16 cellular contexts compared by ENCODE assay signal in genomic region chr2:44197806-44198205, GRCh38. TPM values are rescaled to one million over a fixed set of nuclear protein-coding genes. Genes with fewer than 3 reads are reported as not detected.
DNase-seq lines count a peak whose midpoint lies in the region; ATAC-seq and TF ChIP-seq lines count a peak whose summit lies in the region.
"Had no signal": no experiment of that assay in that cellular context is flagged by ENCODE, and none has a peak within 500 bp of the region (broad histone marks: within the 10 kb centered on the region; RNA-seq: fewer than 3 reads in every experiment).

No MANE protein-coding gene starts in this region.

- 0 out of 2 replicates have a peak, but pooled peaks cover 3% of the 10 kb centered on the region for H3K9me3 Mint-ChIP-seq in WTC11
- H3K9me3 Mint-ChIP-seq: CD14-positive monocyte; CD8-positive, alpha-beta T cell; HFFc6 had no signal

- H4K20me1 ChIP-seq in hepatocyte (ENCODE audit: insufficient read depth, poor library complexity, severe bottlenecking), result peaks cover 39% of the 10 kb centered on the region

- CTCF ChIA-PET in WTC11 (lab: Charles Lee), result no interaction called here

- H3K4me3 ChIP-seq in trophoblast cell (ENCODE audit: low read depth, low read length) (no peak overlapping the region), hepatocyte (no peak overlapping the region)
- H3K4me3 ChIP-seq: GM12878 had no signal

- ATAC-seq in WTC11, result no peak
- ATAC-seq: CD8-positive, alpha-beta T cell; GM12878 had no signal

- H3K79me1 ChIP-seq in trophoblast cell (ENCODE audit: low read length), result no peaks in the 10 kb centered on the region

- POLR2A ChIA-PET in WTC11 (lab: Charles Lee), result no interaction called here

- no peak overlapping the region for H4K8ac ChIP-seq in trophoblast cell (ENCODE audit: low read depth, low read length)

- H4K91ac ChIP-seq in trophoblast cell (ENCODE audit: low read depth, low read length), result no peak overlapping the region

- H3K36me3 Mint-ChIP-seq in WTC11, result peaks cover 25% of the 10 kb centered on the region

- H2BK120ac ChIP-seq in trophoblast cell (ENCODE audit: insufficient read depth, low read length, poor library complexity), result no peak overlapping the region

- no peak overlapping the region for H3K9ac ChIP-seq in trophoblast cell (ENCODE audit: low read length)

- no peak overlapping the region for H3K4me3 Mint-ChIP-seq in WTC11
- H3K4me3 Mint-ChIP-seq: CD14-positive monocyte; CD8-positive, alpha-beta T cell; HFFc6 had no signal

- 100% methylated on average over 1 of the region's 6 CpGs for WGBS in trophoblast cell (ENCODE audit: extremely low coverage, insufficient coverage, insufficient read length)
- 90% methylated on average over 6 of the region's 6 CpGs for WGBS in hepatocyte (ENCODE audit: low lambda C conversion rate, missing lambda C conversion rate)

- peak; percentile 15 for DNase-seq in NCI-H2171 treated with DMSO at 0.1 percent for 48 hours (lab: John Stamatoyannopoulos, UW)
- no peak for DNase-seq in NCI-H2171 (lab: John Stamatoyannopoulos, UW)
- DNase-seq in NCI-H524 (lab: John Stamatoyannopoulos, UW), result peak; percentile 86 to 92
- no peak for DNase-seq in WTC11 (ENCODE audit: low spot score)
- no peak for DNase-seq in trophoblast cell
- DNase-seq in activated CD4-positive, alpha-beta T cell treated with anti-CD3 and anti-CD28 coated beads, Interleukin-2, amount 50 U/mL, for 48 hours, result no peak
- DNase-seq in hippocampal formation (lab: John Stamatoyannopoulos, UW), result no peak
- DNase-seq in hepatocyte (ENCODE audit: low spot score), result no peak
- DNase-seq: CD8-positive, alpha-beta T cell; COR-L47; HCEC 1CT; HFFc6; IMR-90 had no signal

- H3K4me1 ChIP-seq in trophoblast cell (ENCODE audit: control insufficient read depth in 1 of 2, insufficient read depth in 2 of 2, low read length in 2 of 2), result no peaks in the 10 kb centered on the region
- H3K4me1 ChIP-seq in hepatocyte (ENCODE audit: insufficient read depth), result no peaks in the 10 kb centered on the region

- H3K27me3 ChIP-seq in trophoblast cell (ENCODE audit: insufficient read depth, low read length) (no peaks in the 10 kb centered on the region), hepatocyte (no peaks in the 10 kb centered on the region)

- H3K27ac ChIP-seq in trophoblast cell (ENCODE audit: low read depth, low read length), result no peak overlapping the region
- no peak overlapping the region for H3K27ac ChIP-seq in hepatocyte
- H3K27ac ChIP-seq: 22Rv1 had no signal

- peak overlapping the region; percentile 81; the same call in 1 of the 2 replicates for H3K27ac Mint-ChIP-seq in WTC11
- H3K27ac Mint-ChIP-seq: CD8-positive, alpha-beta T cell; HFFc6 had no signal

- H3K14ac ChIP-seq in trophoblast cell (ENCODE audit: low read length), result no peak overlapping the region

- no peak overlapping the region for H4K12ac ChIP-seq in trophoblast cell (ENCODE audit: low read depth, low read length)

- H3K18ac ChIP-seq in trophoblast cell (ENCODE audit: low read length), result no peak overlapping the region

- no peak overlapping the region for H3K4me2 ChIP-seq in trophoblast cell (ENCODE audit: low read length)
- no peak overlapping the region for H3K4me2 ChIP-seq in hepatocyte

- no peak overlapping the region for H3K23ac ChIP-seq in trophoblast cell (ENCODE audit: low read length)

- no peak overlapping the region for H2AK5ac ChIP-seq in trophoblast cell (ENCODE audit: low read length)

- H3K4me1 Mint-ChIP-seq in WTC11, result peaks cover 53% of the 10 kb centered on the region

- H3K9me2 ChIP-seq in hepatocyte (replicated peaks; ENCODE audit: insufficient read depth), result no peaks in the 10 kb centered on the region

- H2AFZ ChIP-seq in trophoblast cell (ENCODE audit: insufficient read depth, low read length, poor library complexity) (no peak overlapping the region), hepatocyte (no peak overlapping the region)

- H3K9me3 ChIP-seq in trophoblast cell (ENCODE audit: insufficient read depth, low read depth, low read length) (no peaks in the 10 kb centered on the region), hepatocyte (ENCODE audit: low read depth) (no peaks in the 10 kb centered on the region)

- TF ChIP-seq CTCF in WTC11 (IDR thresholded peaks at IDR 0.05), result no peak
- no peak for TF ChIP-seq CTCF in hepatocyte (IDR thresholded peaks at IDR 0.05; ENCODE audit: poor library complexity)

- no peaks in the 10 kb centered on the region for H3K27me3 Mint-ChIP-seq in WTC11 (ENCODE audit: low read depth)

- no peaks in the 10 kb centered on the region for H3K79me2 ChIP-seq in trophoblast cell (ENCODE audit: control insufficient read depth, insufficient read depth, low read length, poor library complexity)
- H3K79me2 ChIP-seq in hepatocyte, result peaks cover 90% of the 10 kb centered on the region

- H2BK5ac ChIP-seq in trophoblast cell (ENCODE audit: low read depth, low read length, poor library complexity), result no peak overlapping the region

- H2BK12ac ChIP-seq in trophoblast cell (ENCODE audit: low read length), result no peak overlapping the region

- peak overlapping the region; percentile 27 for H3K4ac ChIP-seq in trophoblast cell (ENCODE audit: low read depth, low read length)

- peaks cover 3 to 13% of the 10 kb centered on the region in 2 experiments for H3K36me3 ChIP-seq in trophoblast cell (ENCODE audit: control insufficient read depth in 1 of 2, insufficient read depth in 2 of 2, low read length in 2 of 2)
- no peaks in the 10 kb centered on the region for H3K36me3 ChIP-seq in hepatocyte (replicated peaks; ENCODE audit: insufficient read depth, low read depth)

TF ChIP-seq in WTC11, 78 proteins besides CTCF, POLR2A, EP300 and RAD21 (continues in another document):
- TF ChIP-seq ZNF671 (CRISPR knock-in tag; IDR thresholded peaks at IDR 0.05), result no peak
- no peak for TF ChIP-seq ZNF423 (CRISPR knock-in tag; IDR thresholded peaks at IDR 0.05)
- no peak for TF ChIP-seq ELF4 (CRISPR knock-in tag; IDR thresholded peaks at IDR 0.05; ENCODE audit: low read depth)
- TF ChIP-seq NR2C2 (CRISPR knock-in tag; IDR thresholded peaks at IDR 0.05), result no peak
- TF ChIP-seq ESRRA (CRISPR knock-in tag; IDR thresholded peaks at IDR 0.05; ENCODE audit: borderline replicate concordance), result no peak
- TF ChIP-seq FOXP1 (CRISPR knock-in tag; IDR thresholded peaks at IDR 0.05; ENCODE audit: borderline replicate concordance), result no peak
- no peak for TF ChIP-seq CBFB (CRISPR knock-in tag; IDR thresholded peaks at IDR 0.05; ENCODE audit: low read depth)
- TF ChIP-seq ZNF281 (CRISPR knock-in tag; IDR thresholded peaks at IDR 0.05), result no peak
- TF ChIP-seq ZBTB21 (CRISPR knock-in tag; IDR thresholded peaks at IDR 0.05; ENCODE audit: borderline replicate concordance), result no peak
- TF ChIP-seq ZSCAN18 (CRISPR knock-in tag; IDR thresholded peaks at IDR 0.05), result no peak
- no peak for TF ChIP-seq E2F4 (CRISPR knock-in tag; IDR thresholded peaks at IDR 0.05; ENCODE audit: borderline replicate concordance, low read depth)

RNA-seq across cellular contexts. Expression of gene PPM1B, which starts 29.1 kb away (rescaled TPM):
- total RNA-seq in WTC11 (2021) (94.2 to 102 TPM (median 96.4 TPM) in 3 replicates), hepatocyte (48.1 and 49.1 TPM in 2 replicates)
- polyA plus RNA-seq in trophoblast cell (2013), result 257 and 270 TPM in 2 replicates
- 36.0 and 39.1 TPM in 2 replicates for polyA plus RNA-seq in hepatocyte

Comparison
In these comparisons a context has a peak if more than half of its experiments do, and no peak if none do; other contexts are left out.
1. DNase-seq: peak in NCI-H2171 treated with DMSO at 0.1 percent for 48 hours (single experiment) and NCI-H524 (2 of 2); none in NCI-H2171 (single experiment), WTC11 (single experiment), trophoblast cell (0 of 2), activated CD4-positive, alpha-beta T cell treated with anti-CD3 and anti-CD28 coated beads, Interleukin-2, amount 50 U/mL, for 48 hours (0 of 2), hippocampal formation (0 of 2) and hepatocyte (single experiment).